ENCODE assay signal across 19 cellular contexts in genomic region chr7:2720024-2720423, GRCh38. TPM values are rescaled to one million over a fixed set of nuclear protein-coding genes. Genes with fewer than 3 reads are reported as not detected.
A peak's percentile ranks its signal among the peaks of the same experiment; 100 is the strongest.
DNase-seq lines count a peak whose midpoint lies in the region; ATAC-seq and TF ChIP-seq lines count a peak whose summit lies in the region.
"Had no signal": no experiment of that assay in that cellular context is flagged by ENCODE, and none has a peak within 500 bp of the region (broad histone marks: within the 10 kb centered on the region; RNA-seq: fewer than 3 reads in every experiment).

No MANE protein-coding gene starts in this region.

- peaks cover 58% of the 10 kb centered on the region for H3K4me1 Mint-ChIP-seq in activated naive CD4-positive, alpha-beta T cell treated with anti-CD3 and anti-CD28 coated beads, Interleukin-2, amount 10 ng/mL, durations not matched to agents 7 days and 5 days
- H3K4me1 Mint-ChIP-seq in GM23338 = peaks cover 8% of the 10 kb centered on the region; the same call in 2 of the 3 replicates

- CTCF ChIA-PET in activated naive CD4-positive, alpha-beta T cell treated with anti-CD3 and anti-CD28 coated beads, Interleukin-2, amount 10 ng/mL, durations not matched to agents 7 days and 5 days (lab: Charles Lee) = interaction anchor here (1.0 to 16.7 kb wide), 7 partner anchors 10 to 350 kb away, joined by 3 to 222 read pairs (median 4); no protein-coding TSS in a partner anchor

- H3K27ac ChIP-seq in GM23338 (ENCODE audit: low read depth) (0 out of 2 replicates have a peak overlapping the region, but pooled peaks have one; percentile 19), SJSA1 (peak overlapping the region; percentile 51; the same call in 1 of the 2 replicates)
- H3K27ac ChIP-seq: brain microvascular endothelial cell, foreskin keratinocyte, uterus had no signal

- H3K36me3 Mint-ChIP-seq in activated naive CD4-positive, alpha-beta T cell treated with anti-CD3 and anti-CD28 coated beads, Interleukin-2, amount 10 ng/mL, durations not matched to agents 7 days and 5 days = no peaks in the 10 kb centered on the region
- H3K36me3 Mint-ChIP-seq in GM23338 (ENCODE audit: low read depth) = peaks cover 37% of the 10 kb centered on the region
- H3K36me3 Mint-ChIP-seq: activated naive CD8-positive, alpha-beta T cell treated with anti-CD3 and anti-CD28 coated beads, Interleukin-2, amount 10 ng/mL, durations not matched to agents 7 days and 5 days had no signal

- no peak overlapping the region for H3K4me2 ChIP-seq in GM23338

- no peaks in the 10 kb centered on the region for H3K4me1 ChIP-seq in GM23338 (ENCODE audit: insufficient read depth)
- peaks cover 14% of the 10 kb centered on the region for H3K4me1 ChIP-seq in SJSA1 (replicated peaks)
- H3K4me1 ChIP-seq: HAP-1 had no signal

- peaks cover 3% of the 10 kb centered on the region; the same call in 1 of the 2 replicates for H3F3A ChIP-seq in GM23338 (replicated peaks; ENCODE audit: low read depth)

- no peaks in the 10 kb centered on the region for H3K9me3 Mint-ChIP-seq in activated naive CD4-positive, alpha-beta T cell treated with anti-CD3 and anti-CD28 coated beads, Interleukin-2, amount 10 ng/mL, durations not matched to agents 7 days and 5 days
- H3K9me3 Mint-ChIP-seq in GM23338 = no peaks in the 10 kb centered on the region
- H3K9me3 Mint-ChIP-seq: activated B cell treated with CpG ODN at 0.5 μM for 24 hours; activated naive CD8-positive, alpha-beta T cell treated with anti-CD3 and anti-CD28 coated beads, Interleukin-2, amount 10 ng/mL, durations not matched to agents 7 days and 5 days had no signal

- peak overlapping the region; percentile 58 for H3K27ac Mint-ChIP-seq in activated naive CD4-positive, alpha-beta T cell treated with anti-CD3 and anti-CD28 coated beads, Interleukin-2, amount 10 ng/mL, durations not matched to agents 7 days and 5 days
- H3K27ac Mint-ChIP-seq in GM23338 = 0 out of 2 replicates have a peak overlapping the region, but pooled peaks have one; percentile 4
- H3K27ac Mint-ChIP-seq: activated naive CD8-positive, alpha-beta T cell treated with anti-CD3 and anti-CD28 coated beads, Interleukin-2, amount 10 ng/mL, durations not matched to agents 7 days and 5 days had no signal

- H3K27me3 Mint-ChIP-seq in activated naive CD4-positive, alpha-beta T cell treated with anti-CD3 and anti-CD28 coated beads, Interleukin-2, amount 10 ng/mL, durations not matched to agents 7 days and 5 days = peaks cover 37% of the 10 kb centered on the region
- H3K27me3 Mint-ChIP-seq in GM23338 (ENCODE audit: insufficient read depth, low read depth, poor library complexity) = peaks cover 23% of the 10 kb centered on the region
- H3K27me3 Mint-ChIP-seq: activated B cell treated with CpG ODN at 0.5 μM for 24 hours had no signal

- H2AFZ ChIP-seq in GM23338 = no peak overlapping the region

- no peaks in the 10 kb centered on the region for H3K9me3 ChIP-seq in SJSA1 (replicated peaks)
- H3K9me3 ChIP-seq: HAP-1, uterus had no signal

- H3K4me3 Mint-ChIP-seq in activated naive CD4-positive, alpha-beta T cell treated with anti-CD3 and anti-CD28 coated beads, Interleukin-2, amount 10 ng/mL, durations not matched to agents 7 days and 5 days = no peak overlapping the region
- no peak overlapping the region for H3K4me3 Mint-ChIP-seq in GM23338
- H3K4me3 Mint-ChIP-seq: activated B cell treated with CpG ODN at 0.5 μM for 24 hours; activated naive CD8-positive, alpha-beta T cell treated with anti-CD3 and anti-CD28 coated beads, Interleukin-2, amount 10 ng/mL, durations not matched to agents 7 days and 5 days had no signal

- H3K27me3 ChIP-seq in GM23338 (ENCODE audit: insufficient read depth) (no peaks in the 10 kb centered on the region), SJSA1 (replicated peaks) (no peaks in the 10 kb centered on the region)
- H3K27me3 ChIP-seq: brain microvascular endothelial cell, foreskin keratinocyte, uterus had no signal

- ATAC-seq in GM23338 (no peak), GM21723 (IDR thresholded peaks at IDR 0.05; ENCODE audit: unreplicated experiment) (no peak)

- no peak for DNase-seq in activated naive CD4-positive, alpha-beta T cell treated with anti-CD3 and anti-CD28 coated beads, Interleukin-2, amount 10 ng/mL, durations not matched to agents 7 days and 5 days
- no peak for DNase-seq in activated naive CD4-positive, alpha-beta T cell treated with anti-CD3 and anti-CD28 coated beads, Interleukin-2, amount 50 U/mL, for 16 hours
- DNase-seq in GM23338 (ENCODE audit: low spot score) (no peak), SJSA1 (ENCODE audit: low read depth in 1 of 2, low spot score in 2 of 2) (no peak), nucleus accumbens (lab: John Stamatoyannopoulos, UW) (peak in 36 of 56 donors; percentile 17 to 89 (median 55)), SW 1271 (lab: John Stamatoyannopoulos, UW) (no peak)
- DNase-seq: activated naive CD8-positive, alpha-beta T cell treated with anti-CD3 and anti-CD28 coated beads, Interleukin-2, amount 10 ng/mL, durations not matched to agents 7 days and 5 days; brain microvascular endothelial cell; Calu3; cortex of kidney; kidney glomerular epithelial cell; NCI-H2081 treated with DMSO at 0.1 percent for 48 hours; OCI-M1; uterus had no signal

- H4K20me1 ChIP-seq in GM23338 (replicated peaks; ENCODE audit: insufficient read depth) = no peaks in the 10 kb centered on the region; the same call in none of the 2 replicates

- no peak for TF ChIP-seq CTCF in GM23338 (conservative IDR thresholded peaks at IDR 0.05; ENCODE audit: low read depth in 2 of 2)

- 0 out of 2 replicates have a peak, but pooled peaks cover 2% of the 10 kb centered on the region for H3K79me2 ChIP-seq in GM23338 (replicated peaks; ENCODE audit: insufficient read depth)

- H3K36me3 ChIP-seq in GM23338 (ENCODE audit: insufficient read depth) = 0 out of 2 replicates have a peak, but pooled peaks cover 4% of the 10 kb centered on the region
- H3K36me3 ChIP-seq in SJSA1 = peaks cover 69% of the 10 kb centered on the region
- H3K36me3 ChIP-seq: HAP-1, uterus had no signal

- H3K4me3 ChIP-seq in GM23338 (no peak overlapping the region), SJSA1 (no peak overlapping the region)
- H3K4me3 ChIP-seq: HAP-1, uterus had no signal

- no peaks in the 10 kb centered on the region for H3K9me2 ChIP-seq in GM23338 (ENCODE audit: insufficient read depth)

TF ChIP-seq in GM23338, 12 proteins besides CTCF, POLR2A, EP300 and RAD21:
- no peak for TF ChIP-seq EZH2phosphoT487 (IDR thresholded peaks at IDR 0.05; ENCODE audit: unreplicated experiment)
- no peak for TF ChIP-seq STAT1 (IDR thresholded peaks at IDR 0.05; ENCODE audit: unreplicated experiment)
- TF ChIP-seq POLR2AphosphoS5 (IDR thresholded peaks at IDR 0.05; ENCODE audit: low read depth) = no peak
- TF ChIP-seq ZNF114 (CRISPR knock-in tag; IDR thresholded peaks at IDR 0.05) = no peak
- no peak for TF ChIP-seq REST (IDR thresholded peaks at IDR 0.05; ENCODE audit: unreplicated experiment)
TF ChIP-seq in GM23338: peak in this region for 0.

RNA-seq across cellular contexts. Expression of gene AMZ1, which starts 32.0 kb away (rescaled TPM):
- total RNA-seq in GM23338 (2014; rRNA removed; shearing (Covaris generic)) = 0.73 and 1.6 TPM in 2 replicates
- polyA plus RNA-seq in GM23338 (2016; fragmentation: Nextera tagmentation; extraction: Ambion mirVana) = 2.0 and 4.5 TPM in 2 replicates
- total RNA-seq in SJSA1 (2014; rRNA removed; shearing (Covaris generic)) = 1.3 TPM in 1 of 2 replicates, not detected in the other
- total RNA-seq: foreskin keratinocyte, MCF 10A had no signal
- polyA plus RNA-seq: foreskin keratinocyte had no signal

Comparison
In these comparisons a context has a peak if more than half of its experiments do, and no peak if none do; other contexts are left out.
1. DNase-seq: peak in nucleus accumbens (36 of 56); none in activated naive CD4-positive, alpha-beta T cell treated with anti-CD3 and anti-CD28 coated beads, Interleukin-2, amount 10 ng/mL, durations not matched to agents 7 days and 5 days (single experiment), activated naive CD4-positive, alpha-beta T cell treated with anti-CD3 and anti-CD28 coated beads, Interleukin-2, amount 50 U/mL, for 16 hours (single experiment), GM23338 (single experiment), SJSA1 (0 of 2) and SW 1271 (0 of 2).